In genomic region chr1:17135530-17135929, GRCh38 we compare ENCODE assay signal across 15 cellular contexts.
"Had no signal": no experiment of that assay in that cellular context is flagged by ENCODE, and none has a peak within 500 bp of the region (broad histone marks: within the 10 kb centered on the region; RNA-seq: fewer than 3 reads in every experiment).

No MANE protein-coding gene starts in this region.

- H3K36me3 ChIP-seq: cardiac muscle cell, gastrocnemius medialis, spleen, tibial nerve had no signal

- H3K27me3 ChIP-seq: cardiac muscle cell had no signal

- H3K4me1 ChIP-seq: gastrocnemius medialis, spleen, tibial nerve had no signal

- H3K4me3 ChIP-seq: cardiac muscle cell, gastrocnemius medialis, lung, spleen, tibial nerve had no signal

- H3K9me3 ChIP-seq: gastrocnemius medialis, spleen, tibial nerve had no signal

- DNase-seq: activated CD4-positive, alpha-beta memory T cell treated with anti-CD3 and anti-CD28 coated beads, Interleukin-2, amount 10 ng/mL, durations not matched to agents 7 days and 5 days; activated CD4-positive, alpha-beta T cell treated with anti-CD3 and anti-CD28 coated beads for 48 hours; activated CD4-positive, CD25-positive, alpha-beta regulatory T cell; activated CD8-positive, alpha-beta memory T cell treated with anti-CD3 and anti-CD28 coated beads, Interleukin-2, amount 10 ng/mL, durations not matched to agents 7 days and 5 days; activated naive CD4-positive, alpha-beta T cell treated with Interleukin-2 at 50 U/mL for 16 hours; activated naive CD8-positive, alpha-beta T cell treated with anti-CD3 and anti-CD28 coated beads, Interleukin-2, amount 10 ng/mL, durations not matched to agents 7 days and 5 days; amygdala; effector CD8-positive, alpha-beta T cell; gastrocnemius medialis; spleen; stimulated activated CD8-positive, alpha-beta memory T cell treated with anti-CD3 and anti-CD28 coated beads, Interleukin-4, amount 100 ng/mL, for 48 hours; stimulated activated naive CD4-positive, alpha-beta T cell treated with Interleukin-2 at 50 U/mL for 16 hours had no signal

- H3K27ac ChIP-seq: cardiac muscle cell, gastrocnemius medialis, spleen, tibial nerve had no signal
